In genomic region chr14:69574266-69574953, GRCh38 we compare ENCODE assay signal across 8 cellular contexts. TPM values are rescaled to one million over a fixed set of nuclear protein-coding genes. Genes with fewer than 3 reads are reported as not detected.
DNase-seq lines count a peak whose midpoint lies in the region; ATAC-seq lines count a peak whose summit lies in the region.

CCDC177 (minus strand) TSS chr14:69574871; CDS start chr14:69573622, 1,249 bp downstream.

- no peak within 1 kb of the TSS for H3K9ac ChIP-seq in SK-N-MC (ENCODE audit: insufficient read length)
- H3K9ac ChIP-seq in rectal smooth muscle tissue (ENCODE audit: low read length), result no peak within 1 kb of the TSS

- H3K36me3 ChIP-seq in SK-N-MC (ENCODE audit: insufficient read depth, low read length), result no peaks in the 10 kb centered on the region
- no peaks in the 10 kb centered on the region for H3K36me3 ChIP-seq in rectal smooth muscle tissue (ENCODE audit: control insufficient read depth, insufficient read depth, low read length)

- no peak within 1 kb of the TSS for H3K27ac Mint-ChIP-seq in activated naive CD4-positive, alpha-beta T cell treated with anti-CD3 and anti-CD28 coated beads, Interleukin-2, amount 50 U/mL, for 72 hours

- intact Hi-C loops in left cardiac atrium (cut with DNase I), result no loop called here

- peak; percentile 82 for DNase-seq in DMS53 (lab: John Stamatoyannopoulos, UW)
- peak; percentile 43 for DNase-seq in KG1 (lab: John Stamatoyannopoulos, UW)
- DNase-seq in SK-N-MC (ENCODE audit: low read depth, low spot score), result no peak
- peak in 1 of 2 donors; percentile 82 for DNase-seq in activated naive CD4-positive, alpha-beta T cell treated with anti-CD3 and anti-CD28 coated beads, Interleukin-2, amount 50 U/mL, for 72 hours (ENCODE audit: low spot score in 2 of 2)
- DNase-seq in left cardiac atrium, result peak; percentile 55

- H3K27me3 ChIP-seq in rectal smooth muscle tissue (ENCODE audit: control insufficient read depth, insufficient read depth, low read length), result peaks cover 41% of the 10 kb centered on the region

- H3K27ac ChIP-seq in SK-N-MC (no peak within 1 kb of the TSS), rectal smooth muscle tissue (ENCODE audit: low read depth, low read length) (no peak within 1 kb of the TSS)

- ATAC-seq in activated naive CD4-positive, alpha-beta T cell treated with anti-CD3 and anti-CD28 coated beads, Interleukin-2, amount 50 U/mL, for 72 hours, result peak; percentile 75 to 81
- ATAC-seq in left cardiac atrium (peak; percentile 48 to 64), HG03520 (IDR thresholded peaks at IDR 0.05; ENCODE audit: unreplicated experiment) (no peak), HG03342 (IDR thresholded peaks at IDR 0.05; ENCODE audit: unreplicated experiment) (no peak)

- H3K9me3 ChIP-seq in SK-N-MC (ENCODE audit: low read depth, low read length), result no peaks in the 10 kb centered on the region

- peak within 1 kb of the TSS; percentile 60 for H3K4me3 ChIP-seq in SK-N-MC
- H3K4me3 ChIP-seq in rectal smooth muscle tissue (ENCODE audit: low read length), result peak within 1 kb of the TSS; percentile 48

- H3K9me3 Mint-ChIP-seq in activated naive CD4-positive, alpha-beta T cell treated with anti-CD3 and anti-CD28 coated beads, Interleukin-2, amount 50 U/mL, for 72 hours, result no peaks in the 10 kb centered on the region

- H3K4me1 ChIP-seq in rectal smooth muscle tissue (ENCODE audit: control insufficient read depth, insufficient read depth, low read length), result peaks cover 6% of the 10 kb centered on the region

- no peaks in the 10 kb centered on the region for H3K36me3 Mint-ChIP-seq in activated naive CD4-positive, alpha-beta T cell treated with anti-CD3 and anti-CD28 coated beads, Interleukin-2, amount 50 U/mL, for 72 hours

RNA-seq across cellular contexts. Expression of gene CCDC177, which starts in this region (rescaled TPM):
- not detected for total RNA-seq in activated naive CD4-positive, alpha-beta T cell treated with anti-CD3 and anti-CD28 coated beads, Interleukin-2, amount 50 U/mL, for 72 hours
- total RNA-seq in left cardiac atrium, result not detected

Comparison
In these comparisons a context has a peak if more than half of its experiments do, and no peak if none do; other contexts are left out.
1. Peak in ATAC-seq in activated naive CD4-positive, alpha-beta T cell treated with anti-CD3 and anti-CD28 coated beads, Interleukin-2, amount 50 U/mL, for 72 hours; RNA of the gene not detected or under 1 TPM.
2. Peak in DNase-seq and ATAC-seq in left cardiac atrium; RNA of the gene not detected or under 1 TPM.